In the genomic region with DNA sequence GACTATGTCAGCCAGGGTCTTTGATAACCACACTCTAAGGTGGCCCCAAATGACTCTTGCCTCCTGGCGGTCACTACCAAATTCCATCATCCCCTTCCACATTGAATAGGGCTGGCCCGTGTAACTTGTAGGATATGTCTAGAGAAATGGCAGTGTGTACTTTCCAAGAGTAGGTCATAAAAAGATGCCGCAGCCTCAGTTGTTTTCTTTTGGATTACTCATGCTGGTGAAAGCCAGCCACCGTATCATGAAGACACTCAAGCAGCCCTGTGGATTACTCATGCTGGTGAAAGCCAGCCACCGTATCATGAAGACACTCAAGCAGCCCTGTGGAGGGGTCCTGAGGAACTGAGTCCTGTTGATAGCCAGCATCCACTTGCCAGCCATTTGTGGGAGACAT, we compare ENCODE assay signal across 18 cellular contexts.
DNase-seq lines count a peak whose midpoint lies in the region; ATAC-seq, FAIRE-seq and TF ChIP-seq lines count a peak whose summit lies in the region.
"Had no signal": no experiment of that assay in that cellular context is flagged by ENCODE, and none has a peak within 500 bp of the region (broad histone marks: within the 10 kb centered on the region; RNA-seq: fewer than 3 reads in every experiment).

No MANE protein-coding gene starts in this region.

- H4K20me1 ChIP-seq in fibroblast of lung (ENCODE audit: control insufficient read depth, extremely low read depth, insufficient read depth, low read length) (no peaks in the 10 kb centered on the region), osteoblast (ENCODE audit: insufficient read depth, low read length) (no peaks in the 10 kb centered on the region)

- H3K4me2 ChIP-seq in fibroblast of lung (ENCODE audit: extremely low read depth, insufficient read depth, low read length) (no peak overlapping the region), osteoblast (ENCODE audit: insufficient read depth, low read length) (no peak overlapping the region)

- no peaks in the 10 kb centered on the region for H3K27me3 ChIP-seq in fibroblast of lung (ENCODE audit: control insufficient read depth, insufficient read depth, low read length)
- no peaks in the 10 kb centered on the region for H3K27me3 ChIP-seq in osteoblast (ENCODE audit: insufficient read depth, low read length)

- H3K79me2 ChIP-seq in fibroblast of lung (ENCODE audit: control insufficient read depth, insufficient read depth, low read length) (no peaks in the 10 kb centered on the region), osteoblast (ENCODE audit: insufficient read depth, low read length) (no peaks in the 10 kb centered on the region)

- no peak overlapping the region for H3K4me3 ChIP-seq in fibroblast of lung (replicated peaks in 1 of 4; ENCODE audit: control extremely low read depth in 1 of 4, insufficient read depth in 1 of 4, low read depth in 3 of 4, low read length in 4 of 4)
- H3K4me3 ChIP-seq in osteoblast (ENCODE audit: insufficient read depth, low read length): no peak overlapping the region

- DNase-seq in EL (peak; percentile 29), M059J (ENCODE audit: low read depth) (peak; percentile 64), fibroblast of lung (ENCODE audit: low read depth in 2 of 2) (peak; percentile 50 to 84), osteoblast (ENCODE audit: insufficient read length, low spot score, missing footprints) (no peak), D341Med (ENCODE audit: low spot score) (no peak), NCI-H526 (lab: John Stamatoyannopoulos, UW) (no peak), urothelium cell line (ENCODE audit: low spot score) (no peak)
- DNase-seq: KBM-7, MM.1S, NCI-H1105 treated with DMSO at 0.1 percent for 48 hours, NCI-H1694 treated with DMSO at 0.1 percent for 48 hours, NCI-H345, NCI-H69, SHP77 treated with DMSO at 0.1 percent for 48 hours had no signal

- ATAC-seq in HG03442 (IDR thresholded peaks at IDR 0.05; ENCODE audit: unreplicated experiment): no peak
- ATAC-seq: HCT116, SK-N-SH treated with all-trans-retinoic acid at 6 μM for 48 hours had no signal

- H3K27ac ChIP-seq in fibroblast of lung (ENCODE audit: insufficient read depth, low read length) (no peak overlapping the region), osteoblast (ENCODE audit: low read depth, low read length) (peak overlapping the region; percentile 17)
- H3K27ac ChIP-seq: C4-2B had no signal

- no peak for TF ChIP-seq CTCF in fibroblast of lung (conservative IDR thresholded peaks at IDR 0.05 in 1 of 2, IDR thresholded peaks at IDR 0.05 in 1 of 2; ENCODE audit: low read depth in 1 of 2, low read length in 2 of 2)
- no peak for TF ChIP-seq CTCF in osteoblast (IDR thresholded peaks at IDR 0.05; ENCODE audit: extremely low read depth, low read depth, low read length)

- H3K9me3 ChIP-seq in fibroblast of lung (ENCODE audit: control insufficient read depth, insufficient read depth, low read depth, low read length) (no peaks in the 10 kb centered on the region), osteoblast (ENCODE audit: low read depth, low read length) (no peaks in the 10 kb centered on the region)

- H3K9ac ChIP-seq in fibroblast of lung (ENCODE audit: insufficient read depth, low read length): no peak overlapping the region

- H3K36me3 ChIP-seq in fibroblast of lung (ENCODE audit: control insufficient read depth, insufficient read depth, low read length) (no peaks in the 10 kb centered on the region), osteoblast (ENCODE audit: insufficient read depth, low read length) (no peaks in the 10 kb centered on the region)

- FAIRE-seq in urothelium cell line (lab: Jason Lieb, UNC): no peak

- H2AFZ ChIP-seq in fibroblast of lung (ENCODE audit: low read length) (no peak overlapping the region), osteoblast (ENCODE audit: low read length) (no peak overlapping the region)

- H3K4me1 ChIP-seq in fibroblast of lung (ENCODE audit: control insufficient read depth, extremely low read depth, insufficient read depth, low read length) (no peaks in the 10 kb centered on the region), osteoblast (ENCODE audit: insufficient read depth, low read length) (peaks cover 16% of the 10 kb centered on the region)

Comparison
In these comparisons a context has a peak if more than half of its experiments do, and no peak if none do; other contexts are left out.
1. DNase-seq: peak in EL (single experiment), M059J (single experiment) and fibroblast of lung (2 of 2); none in osteoblast (single experiment), D341Med (single experiment), NCI-H526 (0 of 2) and urothelium cell line (single experiment).